ENCODE assay signal across 1 cellular context in genomic region chr17:81509048-81509686, GRCh38.
TF ChIP-seq lines count a peak whose summit lies in the region.

No MANE protein-coding gene starts in this region.

TF ChIP-seq in H1, 55 proteins besides CTCF, POLR2A, EP300 and RAD21:
- TF ChIP-seq BCL11A (IDR thresholded peaks at IDR 0.05; ENCODE audit: low read depth in 2 of 2, low read length in 2 of 2) (peak in 1 of 2 experiments; percentile 11), ASH2L (IDR thresholded peaks at IDR 0.05; ENCODE audit: low read length) (no peak), CHD1 (IDR thresholded peaks at IDR 0.05; ENCODE audit: low read depth, low read length) (no peak; the same call in 1 of the 2 replicates), NANOG (IDR thresholded peaks at IDR 0.05; ENCODE audit: insufficient read depth, low read depth, low read length, poor library complexity, severe bottlenecking) (no peak), POU5F1 (IDR thresholded peaks at IDR 0.05; ENCODE audit: low read depth, low read length) (no peak), TEAD4 (IDR thresholded peaks at IDR 0.05; ENCODE audit: low read depth, low read length) (no peak), SIN3A (conservative IDR thresholded peaks at IDR 0.05 in 1 of 2, IDR thresholded peaks at IDR 0.05 in 1 of 2; ENCODE audit: low read depth in 1 of 2, low read length in 2 of 2) (0 out of 4 replicates have a peak, but pooled peaks of 1 of the 2 experiments have one; percentile 9), TAF7 (optimal IDR thresholded peaks at IDR 0.05; ENCODE audit: borderline replicate concordance, low read depth, low read length) (peak; percentile 45), TBP (IDR thresholded peaks at IDR 0.05; ENCODE audit: low read depth, low read length) (no peak), ZNF274 (IDR thresholded peaks at IDR 0.05; ENCODE audit: borderline replicate concordance, extremely low read depth, low read length) (no peak), ATF2 (IDR thresholded peaks at IDR 0.05; ENCODE audit: low read length) (peak; percentile 48), POLR2AphosphoS5 (IDR thresholded peaks at IDR 0.05; ENCODE audit: low read depth, low read length) (peak; percentile 64; the same call in 1 of the 2 replicates), USF2 (IDR thresholded peaks at IDR 0.05; ENCODE audit: low read length) (peak; percentile 3; the same call in 1 of the 2 replicates), NRF1 (IDR thresholded peaks at IDR 0.05; ENCODE audit: low read depth, low read length) (no peak; the same call in 1 of the 2 replicates), CREB1 (IDR thresholded peaks at IDR 0.05) (peak; percentile 21; the same call in 1 of the 2 replicates), CEBPB (IDR thresholded peaks at IDR 0.05; ENCODE audit: low read depth, low read length) (no peak), PHF8 (conservative IDR thresholded peaks at IDR 0.05; ENCODE audit: low read depth, low read length) (peak; percentile 29; the same call in 1 of the 2 replicates), HDAC2 (IDR thresholded peaks at IDR 0.05; ENCODE audit: borderline replicate concordance in 1 of 2, low read depth in 2 of 2, low read length in 2 of 2) (no peak)
